In the genomic region with DNA sequence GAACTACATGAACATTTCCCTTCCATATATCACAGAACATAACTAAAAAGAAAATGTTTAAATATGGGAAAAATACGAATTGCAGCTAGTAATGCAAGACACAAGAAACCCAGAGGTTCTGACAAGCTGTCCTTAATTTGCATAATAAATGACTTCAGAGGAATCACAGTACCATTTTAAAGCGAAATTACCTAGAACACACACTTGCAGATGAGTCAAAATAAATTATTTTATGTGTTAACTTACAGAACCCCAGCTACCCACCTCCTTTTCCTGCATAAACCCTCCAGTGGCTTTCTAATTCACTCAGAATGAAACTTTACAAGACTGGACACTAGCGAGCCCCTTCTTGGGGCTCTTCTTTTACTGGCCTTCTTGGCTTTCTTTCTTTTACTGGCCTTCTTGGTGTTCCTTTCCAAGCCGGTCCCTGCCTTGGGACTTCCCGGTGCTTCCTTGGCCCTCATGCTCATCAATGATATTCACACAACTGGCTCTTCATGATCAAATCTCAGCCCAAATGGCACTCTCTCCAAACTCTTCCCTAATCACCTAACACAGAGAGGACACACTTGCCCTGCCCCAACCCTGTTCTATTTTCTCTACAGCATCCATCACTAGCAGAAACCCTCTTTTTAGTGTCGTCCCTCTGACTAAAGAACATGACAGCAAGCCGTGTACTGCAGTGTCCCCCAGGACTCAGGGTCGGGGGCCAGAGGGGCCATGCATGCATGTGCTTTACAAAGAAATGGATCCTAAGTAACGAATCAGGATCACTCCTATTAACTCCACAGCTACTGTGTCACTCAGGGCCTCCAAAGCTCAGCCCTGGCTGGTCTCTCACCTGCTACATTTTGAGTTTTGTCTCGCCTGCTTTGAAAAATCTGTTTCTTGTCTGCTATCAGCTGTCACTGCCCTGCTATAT, we compare ENCODE assay signal across 12 cellular contexts. TPM values are rescaled to one million over a fixed set of nuclear protein-coding genes. Genes with fewer than 3 reads are reported as not detected.
DNase-seq lines count a peak whose midpoint lies in the region; ATAC-seq, FAIRE-seq and TF ChIP-seq lines count a peak whose summit lies in the region.
"Had no signal": no experiment of that assay in that cellular context is flagged by ENCODE, and none has a peak within 500 bp of the region (broad histone marks: within the 10 kb centered on the region; RNA-seq: fewer than 3 reads in every experiment).

No MANE protein-coding gene starts in this region.

- no peak for TF ChIP-seq POLR2A in K562 (conservative IDR thresholded peaks at IDR 0.05)
- TF ChIP-seq POLR2A in GM18505 (IDR thresholded peaks at IDR 0.05; ENCODE audit: borderline replicate concordance, extremely low read depth, insufficient read depth, insufficient read length): no peak

- no TSS peak for BruUV-seq in K562 (replicated peaks; lab: Mats Ljungman, UMichigan)

- in situ Hi-C loops in K562 (cut with MboI): no loop called here

- peaks cover 73% of the 10 kb centered on the region for H3K4me1 ChIP-seq in CD4-positive, CD25-positive, alpha-beta regulatory T cell (ENCODE audit: control insufficient read depth, insufficient read depth, low read length, poor library complexity, severe bottlenecking)
- H3K4me1 ChIP-seq in K562 (replicated peaks in 1 of 2; ENCODE audit: control insufficient read depth in 2 of 2, insufficient read depth in 2 of 2, low read length in 2 of 2) (peaks cover 12 to 22% of the 10 kb centered on the region in 2 experiments; a peak in 4 of 5 replicates), neutrophil (ENCODE audit: control insufficient read depth in 1 of 2, insufficient read depth in 1 of 2, low read depth in 1 of 2, low read length in 1 of 2) (peaks cover 86 to 87% of the 10 kb centered on the region in 2 experiments)

- CTCF ChIA-PET in K562 (lab: Yijun Ruan, JAX; ENCODE audit: low intra/inter-chr PET ratio): interaction anchor here (0.6 kb wide), 1 partner anchor 14 kb away, joined by 3 read pairs; no protein-coding TSS in a partner anchor

- no peaks in the 10 kb centered on the region for H3K9me3 Mint-ChIP-seq in CD4-positive, CD25-positive, alpha-beta regulatory T cell

- TF ChIP-seq CTCF in K562 (IDR thresholded peaks at IDR 0.05 in 2 of 3, conservative IDR thresholded peaks at IDR 0.05 in 1 of 3; ENCODE audit: insufficient read depth in 2 of 3, low read depth in 1 of 3, low read length in 3 of 3): no peak
- no peak for TF ChIP-seq CTCF in neutrophil (IDR thresholded peaks at IDR 0.05)

- H3K4me2 ChIP-seq in K562 (ENCODE audit: insufficient read depth, low read length): no peak overlapping the region

- no peak overlapping the region; a peak in 1 of 4 replicates for H3K9ac ChIP-seq in K562 (ENCODE audit: insufficient read depth in 1 of 2, low read depth in 2 of 2, low read length in 2 of 2)

- peak in 1 of 3 donors; percentile 40 for DNase-seq in CD4-positive, CD25-positive, alpha-beta regulatory T cell
- DNase-seq in K562 (ENCODE audit: extremely low read depth in 1 of 4, low spot score in 3 of 4): no peak
- DNase-seq in iPS-NIHi11 (ENCODE audit: low spot score): no peak
- DNase-seq in NCI-H1048 (lab: John Stamatoyannopoulos, UW): no peak
- DNase-seq: body of pancreas, COR-L47, left ventricle myocardium superior, RPMI8226 had no signal

- H3K27ac Mint-ChIP-seq in CD4-positive, CD25-positive, alpha-beta regulatory T cell: peak overlapping the region; percentile 70 to 87 (median 83)

- peaks cover 27% of the 10 kb centered on the region for H4K20me1 ChIP-seq in K562 (replicated peaks; ENCODE audit: control insufficient read depth, insufficient read depth, low read length)

- H3K4me3 Mint-ChIP-seq in CD4-positive, CD25-positive, alpha-beta regulatory T cell: peak overlapping the region; percentile 64 to 84 (median 70)

- H3K9me3 ChIP-seq in CD4-positive, CD25-positive, alpha-beta regulatory T cell (ENCODE audit: control insufficient read depth in 2 of 2, low read length in 2 of 2): no peaks in the 10 kb centered on the region
- no peaks in the 10 kb centered on the region for H3K9me3 ChIP-seq in KOPT-K1 (ENCODE audit: insufficient read depth, low read length, poor library complexity, severe bottlenecking)
- no peaks in the 10 kb centered on the region for H3K9me3 ChIP-seq in K562 (replicated peaks; ENCODE audit: control insufficient read depth, insufficient read depth, low read depth, low read length)
- H3K9me3 ChIP-seq in neutrophil: no peaks in the 10 kb centered on the region
- H3K9me3 ChIP-seq: body of pancreas had no signal

- ATAC-seq in CD4-positive, CD25-positive, alpha-beta regulatory T cell (ENCODE audit: low read depth in 2 of 2): no peak
- ATAC-seq in K562 (no peak), HG02981 (IDR thresholded peaks at IDR 0.05; ENCODE audit: unreplicated experiment) (no peak), GM18505 (IDR thresholded peaks at IDR 0.05; ENCODE audit: unreplicated experiment) (no peak)
- ATAC-seq: body of pancreas, left ventricle myocardium superior had no signal

- H3K79me2 ChIP-seq in K562 (ENCODE audit: control insufficient read depth, insufficient read depth, low read length): peaks cover 76% of the 10 kb centered on the region

- no peaks in the 10 kb centered on the region for H3K9me1 ChIP-seq in K562 (ENCODE audit: control insufficient read depth, insufficient read depth, low read length)

- no peaks in the 10 kb centered on the region for H3K36me3 Mint-ChIP-seq in CD4-positive, CD25-positive, alpha-beta regulatory T cell

- peak; percentile 54 for FAIRE-seq in K562 (lab: Jason Lieb, UNC)

- H3K27ac ChIP-seq in CD4-positive, CD25-positive, alpha-beta regulatory T cell (ENCODE audit: insufficient read depth, low read length, poor library complexity, severe bottlenecking): peak overlapping the region; percentile 51
- H3K27ac ChIP-seq in KOPT-K1 (ENCODE audit: low read depth, low read length, poor library complexity, severe bottlenecking) (peak overlapping the region; percentile 4), K562 (ENCODE audit: extremely low read depth, low read depth, low read length) (no peak overlapping the region), neutrophil (peak overlapping the region; percentile 97)
- H3K27ac ChIP-seq: body of pancreas had no signal

- H3K4me3 ChIP-seq in CD4-positive, CD25-positive, alpha-beta regulatory T cell (ENCODE audit: low read depth, low read length): peak overlapping the region; percentile 70
- no peak overlapping the region for H3K4me3 ChIP-seq in K562
- peak overlapping the region in 1 of 2 experiments; percentile 7 for H3K4me3 ChIP-seq in neutrophil (ENCODE audit: low read depth in 1 of 2, low read length in 1 of 2)
- H3K4me3 ChIP-seq: body of pancreas had no signal

- no peak for TF ChIP-seq EP300 in K562 (IDR thresholded peaks at IDR 0.05; ENCODE audit: low read length)

- no peaks in the 10 kb centered on the region for H3K27me3 Mint-ChIP-seq in CD4-positive, CD25-positive, alpha-beta regulatory T cell

- H3K27me3 ChIP-seq in CD4-positive, CD25-positive, alpha-beta regulatory T cell (ENCODE audit: control insufficient read depth, insufficient read depth, low read length): no peaks in the 10 kb centered on the region
- H3K27me3 ChIP-seq in K562 (ENCODE audit: control insufficient read depth in 2 of 2, insufficient read depth in 2 of 2, low read length in 2 of 2) (no peaks in the 10 kb centered on the region), neutrophil (no peaks in the 10 kb centered on the region)
- H3K27me3 ChIP-seq: body of pancreas had no signal

- no peaks in the 10 kb centered on the region for H3K36me3 ChIP-seq in CD4-positive, CD25-positive, alpha-beta regulatory T cell (ENCODE audit: control insufficient read depth, insufficient read depth, low read length)
- peaks cover 12% of the 10 kb centered on the region; the same call in 1 of the 2 replicates for H3K36me3 ChIP-seq in KOPT-K1 (ENCODE audit: insufficient read depth, low read length)
- peaks cover 13% of the 10 kb centered on the region; the same call in 2 of the 3 replicates for H3K36me3 ChIP-seq in K562 (ENCODE audit: control insufficient read depth, insufficient read depth, low read length)
- no peaks in the 10 kb centered on the region for H3K36me3 ChIP-seq in neutrophil

- peaks cover 38 to 84% (median 73%) of the 10 kb centered on the region in 4 donors for H3K4me1 Mint-ChIP-seq in CD4-positive, CD25-positive, alpha-beta regulatory T cell

- H2AFZ ChIP-seq in K562 (ENCODE audit: low read depth, low read length): no peak overlapping the region

- POLR2A ChIA-PET in K562 (lab: Yijun Ruan, JAX): interaction anchor here (0.8 to 1.6 kb wide), 2 partner anchors 7 to 16 kb away, joined by 3 to 9 read pairs; no protein-coding TSS in a partner anchor

- intact Hi-C loops in K562 (cut with micrococcal nuclease): no loop called here

- WGBS in K562 (ENCODE audit: insufficient coverage, low coverage, missing lambda C conversion rate): 70% methylated on average over 10 of the region's 10 CpGs

- TF ChIP-seq RAD21 in K562 (CRISPR knock-in tag; conservative IDR thresholded peaks at IDR 0.05 in 1 of 2, IDR thresholded peaks at IDR 0.05 in 1 of 2): no peak

RNA-seq across cellular contexts. Expression of gene CHSY1, which starts 4.8 kb away (rescaled TPM):
- 24.8 TPM for total RNA-seq in CD4-positive, CD25-positive, alpha-beta regulatory T cell
- 1 to 10 TPM; 2.4 to 3.8 (median 2.6) TPM for polyA plus RNA-seq in CD4-positive, CD25-positive, alpha-beta regulatory T cell
- 29.6 and 50.1 TPM in 2 replicates for total RNA-seq in K562 (2011; cell fraction: chromatin; rRNA removed; ENCODE audit: low replicate concordance)
- total RNA-seq in K562 (2011; cell fraction: nucleolus; rRNA removed): 21.4 and 23.2 TPM in 2 replicates
- total RNA-seq in K562 (2011; cell fraction: nucleoplasm; rRNA removed): 37.2 and 50.9 TPM in 2 replicates
- 7.7 and 9.0 TPM in 2 replicates for total RNA-seq in K562 (2014; rRNA removed)
- 13.4 and 17.1 TPM in 2 replicates for total RNA-seq in K562 (2014; rRNA removed; fragmentation: Illumina TruSeq; extraction: Trizol)
- total RNA-seq in K562 (2015; rRNA removed; fragmentation: Illumina TruSeq; extraction: Trizol): 13.4 and 14.5 TPM in 2 replicates
- 14.7 and 16.4 TPM in 2 replicates for total RNA-seq in K562 (2021)
- 11.1 and 14.6 TPM in 2 replicates for polyA plus RNA-seq in K562 (2011; rRNA removed)
- polyA plus RNA-seq in K562 (2011; cell fraction: cytosol; rRNA removed): 7.1 and 9.9 TPM in 2 replicates
- polyA plus RNA-seq in K562 (2011; cell fraction: nucleus; rRNA removed): 7.7 and 8.3 TPM in 2 replicates
- 9.1 and 9.7 TPM in 2 replicates for polyA plus RNA-seq in K562 (2012)
- polyA plus RNA-seq in K562 (2014; fragmentation: Illumina TruSeq; extraction: Trizol): 12.8 and 14.9 TPM in 2 replicates
- 10 to 100 TPM in 1 of 2 experiments, 1 to 10 TPM in 1; 7.0 to 11.1 TPM for polyA plus RNA-seq in K562 (2014; fragmentation: Nextera tagmentation; extraction: Ambion mirVana)
- 9.0 and 9.2 TPM in 2 replicates for polyA plus RNA-seq in K562 (2014; rRNA removed)
- polyA minus RNA-seq in K562 (2011; rRNA and poly(A)+ RNA removed): 24.8 and 27.9 TPM in 2 replicates
- 14.9 and 16.7 TPM in 2 replicates for polyA minus RNA-seq in K562 (2011; cell fraction: cytosol; rRNA and poly(A)+ RNA removed)
- polyA minus RNA-seq in K562 (2011; cell fraction: nucleus; rRNA and poly(A)+ RNA removed): 5.0 and 7.9 TPM in 2 replicates

RNA-seq across cellular contexts. Expression of gene SELENOS, which starts 30.2 kb away (rescaled TPM):
- 32.3 TPM for total RNA-seq in CD4-positive, CD25-positive, alpha-beta regulatory T cell
- polyA plus RNA-seq in CD4-positive, CD25-positive, alpha-beta regulatory T cell: 10 to 100 TPM; 56.8 to 72.5 (median 60.0) TPM
- 53.9 and 71.0 TPM in 2 replicates for total RNA-seq in K562 (2011; cell fraction: chromatin; rRNA removed; ENCODE audit: low replicate concordance)
- total RNA-seq in K562 (2011; cell fraction: nucleolus; rRNA removed): 72.0 and 80.9 TPM in 2 replicates
- 87.4 and 90.5 TPM in 2 replicates for total RNA-seq in K562 (2011; cell fraction: nucleoplasm; rRNA removed)
- total RNA-seq in K562 (2014; rRNA removed) (51.6 and 56.9 TPM in 2 replicates), K562 (2014; rRNA removed; fragmentation: Illumina TruSeq; extraction: Trizol) (57.2 and 59.6 TPM in 2 replicates), K562 (2015; rRNA removed; fragmentation: Illumina TruSeq; extraction: Trizol) (45.5 and 47.9 TPM in 2 replicates), K562 (2021) (37.9 and 39.6 TPM in 2 replicates)
- polyA plus RNA-seq in K562 (2011; rRNA removed) (46.5 and 55.8 TPM in 2 replicates), K562 (2014; fragmentation: Illumina TruSeq; extraction: Trizol) (42.1 and 43.0 TPM in 2 replicates), K562 (2014; fragmentation: Nextera tagmentation; extraction: Ambion mirVana) (10 to 100 TPM; 24.9 to 36.6 TPM), K562 (2014; rRNA removed) (54.8 and 57.4 TPM in 2 replicates)
- 30.6 and 48.2 TPM in 2 replicates for polyA plus RNA-seq in K562 (2011; cell fraction: cytosol; rRNA removed)
- 18.7 and 26.8 TPM in 2 replicates for polyA plus RNA-seq in K562 (2011; cell fraction: nucleus; rRNA removed)
- 40.6 and 47.0 TPM in 2 replicates for polyA plus RNA-seq in K562 (2012)
- 34.8 and 38.5 TPM in 2 replicates for polyA minus RNA-seq in K562 (2011; rRNA and poly(A)+ RNA removed)
- polyA minus RNA-seq in K562 (2011; cell fraction: cytosol; rRNA and poly(A)+ RNA removed): 8.6 and 8.9 TPM in 2 replicates
- 13.5 and 23.5 TPM in 2 replicates for polyA minus RNA-seq in K562 (2011; cell fraction: nucleus; rRNA and poly(A)+ RNA removed)

RNA-seq across cellular contexts. Expression of gene SNRPA1, which starts 48.0 kb away (rescaled TPM):
- 176 TPM for total RNA-seq in CD4-positive, CD25-positive, alpha-beta regulatory T cell
- 10 to 100 TPM; 67.0 to 85.2 (median 68.4) TPM for polyA plus RNA-seq in CD4-positive, CD25-positive, alpha-beta regulatory T cell
- total RNA-seq in K562 (2011; cell fraction: chromatin; rRNA removed; ENCODE audit: low replicate concordance): 76.5 and 145 TPM in 2 replicates
- 47.7 and 55.3 TPM in 2 replicates for total RNA-seq in K562 (2011; cell fraction: nucleolus; rRNA removed)
- total RNA-seq in K562 (2011; cell fraction: nucleoplasm; rRNA removed): 91.1 and 108 TPM in 2 replicates
- 138 and 162 TPM in 2 replicates for total RNA-seq in K562 (2014; rRNA removed)
- total RNA-seq in K562 (2014; rRNA removed; fragmentation: Illumina TruSeq; extraction: Trizol): 78.1 and 97.1 TPM in 2 replicates
- total RNA-seq in K562 (2015; rRNA removed; fragmentation: Illumina TruSeq; extraction: Trizol): 61.8 and 62.7 TPM in 2 replicates
- 152 and 166 TPM in 2 replicates for total RNA-seq in K562 (2021)
- polyA plus RNA-seq in K562 (2011; rRNA removed): 224 and 245 TPM in 2 replicates
- polyA plus RNA-seq in K562 (2011; cell fraction: cytosol; rRNA removed): 79.9 and 192 TPM in 2 replicates
- polyA plus RNA-seq in K562 (2011; cell fraction: nucleus; rRNA removed): 123 and 248 TPM in 2 replicates
- 98.3 and 217 TPM in 2 replicates for polyA plus RNA-seq in K562 (2012)
- 189 and 206 TPM in 2 replicates for polyA plus RNA-seq in K562 (2014; fragmentation: Illumina TruSeq; extraction: Trizol)
- 100 to 1,000 TPM; 212 to 214 TPM for polyA plus RNA-seq in K562 (2014; fragmentation: Nextera tagmentation; extraction: Ambion mirVana)
- polyA plus RNA-seq in K562 (2014; rRNA removed): 229 and 233 TPM in 2 replicates
- polyA minus RNA-seq in K562 (2011; rRNA and poly(A)+ RNA removed): 101 and 108 TPM in 2 replicates
- polyA minus RNA-seq in K562 (2011; cell fraction: cytosol; rRNA and poly(A)+ RNA removed): 52.9 and 57.5 TPM in 2 replicates
- polyA minus RNA-seq in K562 (2011; cell fraction: nucleus; rRNA and poly(A)+ RNA removed): 29.2 and 46.7 TPM in 2 replicates
